13 cellular contexts compared by ENCODE assay signal in the genomic region with DNA sequence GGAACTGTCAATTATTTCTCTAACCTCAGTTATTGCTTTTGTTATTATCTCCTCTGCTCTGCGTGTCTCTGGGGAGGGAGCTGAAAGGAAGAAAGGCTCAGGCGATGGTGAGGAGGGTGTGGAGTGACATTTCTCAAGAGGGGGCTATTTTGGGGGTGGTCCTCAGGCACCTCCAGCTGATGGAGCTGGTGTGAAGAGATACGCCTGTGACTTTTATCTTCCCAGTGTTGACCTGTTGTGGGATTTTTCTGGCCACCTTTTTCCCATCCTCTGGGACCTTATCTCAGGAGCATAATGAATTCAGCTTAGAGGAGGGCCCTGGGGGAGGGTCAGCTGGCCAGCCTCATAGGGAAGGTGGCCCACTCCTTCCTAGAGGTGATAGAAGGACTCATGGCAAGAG. TPM values are rescaled to one million over a fixed set of nuclear protein-coding genes. Genes with fewer than 3 reads are reported as not detected.
A peak's percentile ranks its signal among the peaks of the same experiment; 100 is the strongest.
DNase-seq lines count a peak whose midpoint lies in the region; ATAC-seq lines count a peak whose summit lies in the region.
"Had no signal": no experiment of that assay in that cellular context is flagged by ENCODE, and none has a peak within 500 bp of the region (broad histone marks: within the 10 kb centered on the region; RNA-seq: fewer than 3 reads in every experiment).

No MANE protein-coding gene starts in this region.

- H3K9me3 ChIP-seq in right cardiac atrium (ENCODE audit: control insufficient read depth, low read length) = no peaks in the 10 kb centered on the region

- H3K27me3 ChIP-seq in right cardiac atrium (ENCODE audit: control insufficient read depth, insufficient read depth) = no peaks in the 10 kb centered on the region

- H3K9me3 Mint-ChIP-seq in activated T-helper 2 cell treated with anti-CD3 and anti-CD28 coated beads, Interferon-gamma antibody, Interleukin-2, Interleukin-4, amounts not matched to agents 10 μg/mL and 5 μg/mL and 100 μg/mL, durations not matched to agents 14 hours and 24 hours and 36 hours = no peaks in the 10 kb centered on the region
- H3K9me3 Mint-ChIP-seq: CD4-positive, alpha-beta T cell had no signal

- 43% methylated on average over 3 of the region's 3 CpGs for WGBS in right cardiac atrium

- H3K27ac Mint-ChIP-seq in activated T-helper 2 cell treated with anti-CD3 and anti-CD28 coated beads, Interferon-gamma antibody, Interleukin-2, Interleukin-4, amounts not matched to agents 10 μg/mL and 5 μg/mL and 100 μg/mL, durations not matched to agents 14 hours and 24 hours and 36 hours = no peak overlapping the region
- H3K27ac Mint-ChIP-seq: B cell; CD4-positive, alpha-beta T cell had no signal

- H3K4me3 ChIP-seq in right cardiac atrium (ENCODE audit: low read length) = no peak overlapping the region

- no peaks in the 10 kb centered on the region for H3K36me3 Mint-ChIP-seq in activated T-helper 2 cell treated with anti-CD3 and anti-CD28 coated beads, Interferon-gamma antibody, Interleukin-2, Interleukin-4, amounts not matched to agents 10 μg/mL and 5 μg/mL and 100 μg/mL, durations not matched to agents 14 hours and 24 hours and 36 hours (ENCODE audit: low read depth)

- ATAC-seq in right cardiac atrium (peak; percentile 40 to 56), left cardiac atrium (no peak)

- no peak overlapping the region for H3K4me3 Mint-ChIP-seq in activated T-helper 2 cell treated with anti-CD3 and anti-CD28 coated beads, Interferon-gamma antibody, Interleukin-2, Interleukin-4, amounts not matched to agents 10 μg/mL and 5 μg/mL and 100 μg/mL, durations not matched to agents 14 hours and 24 hours and 36 hours (ENCODE audit: low read depth)
- H3K4me3 Mint-ChIP-seq: B cell; CD4-positive, alpha-beta T cell had no signal

- intact Hi-C loops in right cardiac atrium (cut with DNase I) (no loop called here), left cardiac atrium (cut with DNase I) (no loop called here)
- intact Hi-C loops in activated T-helper 2 cell treated with anti-CD3 and anti-CD28 coated beads, Interferon-gamma antibody, Interleukin-2, Interleukin-4, amounts not matched to agents 10 μg/mL and 5 μg/mL and 100 μg/mL, durations not matched to agents 14 hours and 24 hours and 36 hours (cut with micrococcal nuclease) = no loop called here

- H3K27me3 Mint-ChIP-seq in activated T-helper 2 cell treated with anti-CD3 and anti-CD28 coated beads, Interferon-gamma antibody, Interleukin-2, Interleukin-4, amounts not matched to agents 10 μg/mL and 5 μg/mL and 100 μg/mL, durations not matched to agents 14 hours and 24 hours and 36 hours (ENCODE audit: low read depth) = peaks cover 1% of the 10 kb centered on the region

- H3K27ac ChIP-seq in right cardiac atrium (ENCODE audit: low read length) = no peak overlapping the region

- H3K4me1 ChIP-seq in right cardiac atrium (ENCODE audit: control insufficient read depth, insufficient read depth, low read length) = no peaks in the 10 kb centered on the region

- H3K4me1 Mint-ChIP-seq in activated T-helper 2 cell treated with anti-CD3 and anti-CD28 coated beads, Interferon-gamma antibody, Interleukin-2, Interleukin-4, amounts not matched to agents 10 μg/mL and 5 μg/mL and 100 μg/mL, durations not matched to agents 14 hours and 24 hours and 36 hours (ENCODE audit: low read depth) = no peaks in the 10 kb centered on the region

- peak; percentile 8 for DNase-seq in NCI-H748 (lab: John Stamatoyannopoulos, UW; ENCODE audit: unreplicated experiment)
- no peak for DNase-seq in NCI-H748 treated with DMSO at 0.1 percent for 48 hours (lab: John Stamatoyannopoulos, UW)
- DNase-seq in right cardiac atrium = no peak
- no peak for DNase-seq in left cardiac atrium
- peak; percentile 18 for DNase-seq in iPS-NIHi7 (ENCODE audit: extremely low spot score)
- DNase-seq in mesenteric fat pad (ENCODE audit: low spot score) = no peak
- DNase-seq in activated T-helper 2 cell treated with anti-CD3 and anti-CD28 coated beads, Interferon-gamma antibody, Interleukin-2, Interleukin-4, amounts not matched to agents 10 μg/mL and 5 μg/mL and 100 μg/mL, durations not matched to agents 14 hours and 24 hours and 36 hours (ENCODE audit: low spot score) = no peak
- DNase-seq: C1 segment of cervical spinal cord; Calu3; CD4-positive, alpha-beta T cell; DMS 273 treated with DMSO at 0.1 percent for 48 hours had no signal

RNA-seq across cellular contexts. Expression of gene KCNA5, which starts 26.4 kb away (rescaled TPM):
- 100 to 1,000 TPM; 119 to 171 (median 134) TPM for total RNA-seq in right cardiac atrium
- 77.6 TPM for polyA plus RNA-seq in right cardiac atrium
- 10 to 100 TPM; 70.3 to 94.8 TPM for total RNA-seq in left cardiac atrium
- total RNA-seq in mesenteric fat pad = 0.13 TPM
- total RNA-seq in activated T-helper 2 cell treated with anti-CD3 and anti-CD28 coated beads, Interferon-gamma antibody, Interleukin-2, Interleukin-4, amounts not matched to agents 10 μg/mL and 5 μg/mL and 100 μg/mL, durations not matched to agents 14 hours and 24 hours and 36 hours = not detected in 2 replicates
- total RNA-seq: Calu3; CD4-positive, alpha-beta T cell; Daoy had no signal

Comparison
In these comparisons a context has a peak if more than half of its experiments do, and no peak if none do; other contexts are left out.
1. DNase-seq: peak in NCI-H748 (single experiment) and iPS-NIHi7 (single experiment); none in NCI-H748 treated with DMSO at 0.1 percent for 48 hours (single experiment), right cardiac atrium (0 of 3), left cardiac atrium (single experiment), mesenteric fat pad (single experiment) and activated T-helper 2 cell treated with anti-CD3 and anti-CD28 coated beads, Interferon-gamma antibody, Interleukin-2, Interleukin-4, amounts not matched to agents 10 μg/mL and 5 μg/mL and 100 μg/mL, durations not matched to agents 14 hours and 24 hours and 36 hours (single experiment).
2. ATAC-seq: peak in right cardiac atrium (2 of 2); none in left cardiac atrium (0 of 2).
3. RNA of gene KCNA5, which starts 26.4 kb away (total RNA-seq): 119 to 171 TPM in right cardiac atrium and 70.3 to 94.8 TPM in left cardiac atrium; 0.13 TPM in mesenteric fat pad (single experiment) and not detected in activated T-helper 2 cell treated with anti-CD3 and anti-CD28 coated beads, Interferon-gamma antibody, Interleukin-2, Interleukin-4, amounts not matched to agents 10 μg/mL and 5 μg/mL and 100 μg/mL, durations not matched to agents 14 hours and 24 hours and 36 hours; every median in the first group is over 10 times any median in the second.